In the genomic region with DNA sequence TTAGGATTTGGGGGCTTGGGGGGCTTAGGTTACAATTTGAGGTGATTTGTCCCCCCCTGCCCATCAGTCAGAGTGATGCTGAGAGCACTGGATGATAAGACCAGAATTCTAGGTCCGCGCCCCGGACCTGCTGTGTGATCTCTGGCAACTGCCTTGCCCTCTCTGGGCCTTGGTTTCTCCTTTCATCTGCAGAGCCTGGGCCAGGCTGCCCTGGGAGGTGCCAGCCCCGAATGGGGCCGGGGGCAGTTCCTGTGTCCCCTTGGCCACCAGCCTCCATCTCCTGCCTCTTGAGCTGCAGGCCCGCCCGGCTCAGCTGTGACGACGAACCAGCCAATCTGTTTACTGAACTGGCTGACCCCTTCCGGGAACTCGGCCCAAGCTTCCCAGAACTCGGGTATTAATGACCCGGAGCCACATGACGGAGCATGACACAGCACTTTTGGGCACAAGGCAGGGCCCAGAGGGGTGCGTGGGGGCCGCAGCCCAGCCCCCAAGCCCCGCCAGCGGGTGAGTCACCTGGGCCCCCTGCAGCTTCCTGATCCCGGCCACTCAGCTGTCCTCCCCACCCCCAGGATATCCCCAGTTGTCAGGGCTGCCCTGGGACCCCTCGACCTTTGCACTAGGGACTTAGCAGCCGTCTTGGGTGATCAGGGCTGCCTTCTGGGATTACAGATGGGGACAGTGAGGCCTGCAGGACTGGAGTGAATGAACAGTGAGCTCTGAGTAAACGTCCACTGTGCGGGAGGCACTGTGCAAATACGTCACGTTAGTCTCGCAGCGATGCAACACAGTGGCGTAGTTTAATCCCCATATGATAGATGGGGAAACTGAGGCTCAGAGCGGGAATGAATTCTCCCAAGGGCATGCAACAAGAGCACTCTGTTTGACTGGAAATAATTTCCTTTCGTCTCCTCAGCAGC, we compare ENCODE assay signal across 8 cellular contexts.
DNase-seq lines count a peak whose midpoint lies in the region; ATAC-seq and TF ChIP-seq lines count a peak whose summit lies in the region.

No MANE protein-coding gene starts in this region.

- peak overlapping the region; percentile 45 for H2AFZ ChIP-seq in osteoblast (ENCODE audit: low read length)

- peak; percentile 10 to 44 for ATAC-seq in activated naive CD4-positive, alpha-beta T cell treated with anti-CD3 and anti-CD28 coated beads, Interleukin-2, amount 50 U/mL, for 72 hours
- ATAC-seq in gastroesophageal sphincter (peak; percentile 89), GM18502 (IDR thresholded peaks at IDR 0.05; ENCODE audit: poor library complexity, unreplicated experiment) (no peak), GM19455 (IDR thresholded peaks at IDR 0.05; ENCODE audit: unreplicated experiment) (no peak), GM21381 (IDR thresholded peaks at IDR 0.05; ENCODE audit: unreplicated experiment) (no peak)

- no peaks in the 10 kb centered on the region for H3K36me3 Mint-ChIP-seq in activated naive CD4-positive, alpha-beta T cell treated with anti-CD3 and anti-CD28 coated beads, Interleukin-2, amount 50 U/mL, for 72 hours

- no peak for TF ChIP-seq POLR2A in gastroesophageal sphincter (IDR thresholded peaks at IDR 0.05)

- H4K20me1 ChIP-seq in osteoblast (ENCODE audit: insufficient read depth, low read length): no peaks in the 10 kb centered on the region

- no peak for TF ChIP-seq CTCF in gastroesophageal sphincter (IDR thresholded peaks at IDR 0.05)
- TF ChIP-seq CTCF in osteoblast (IDR thresholded peaks at IDR 0.05; ENCODE audit: extremely low read depth, low read depth, low read length): no peak

- H3K9me3 ChIP-seq in gastroesophageal sphincter (no peaks in the 10 kb centered on the region), osteoblast (ENCODE audit: low read depth, low read length) (no peaks in the 10 kb centered on the region)

- TF ChIP-seq EP300 in gastroesophageal sphincter (IDR thresholded peaks at IDR 0.05): peak; percentile 90

- no peaks in the 10 kb centered on the region for H3K79me2 ChIP-seq in osteoblast (ENCODE audit: insufficient read depth, low read length)

- H3K36me3 ChIP-seq in gastroesophageal sphincter (no peaks in the 10 kb centered on the region), osteoblast (ENCODE audit: insufficient read depth, low read length) (no peaks in the 10 kb centered on the region)

- 0% methylated on average over 1 of the region's 30 CpGs; no CpG with 5 or more reads in 1 of the 2 donors for WGBS in gastroesophageal sphincter (ENCODE audit: low coverage in 1 of 2), 2 donors

- H3K4me3 ChIP-seq in gastroesophageal sphincter (no peak overlapping the region), osteoblast (ENCODE audit: insufficient read depth, low read length) (peak overlapping the region; percentile 11)

- H3K4me1 ChIP-seq in gastroesophageal sphincter: peaks cover 3 to 50% (median 15%) of the 10 kb centered on the region in 3 donors
- H3K4me1 ChIP-seq in osteoblast (ENCODE audit: insufficient read depth, low read length): peaks cover 9% of the 10 kb centered on the region

- H3K27me3 ChIP-seq in gastroesophageal sphincter (no peaks in the 10 kb centered on the region), osteoblast (ENCODE audit: insufficient read depth, low read length) (no peaks in the 10 kb centered on the region)

- no peak overlapping the region for H3K4me2 ChIP-seq in osteoblast (ENCODE audit: insufficient read depth, low read length)

- H3K27ac ChIP-seq in gastroesophageal sphincter (peak overlapping the region; percentile 21 to 82 (median 78)), osteoblast (ENCODE audit: low read depth, low read length) (peak overlapping the region; percentile 91)

- H3K27ac Mint-ChIP-seq in activated naive CD4-positive, alpha-beta T cell treated with anti-CD3 and anti-CD28 coated beads, Interleukin-2, amount 50 U/mL, for 72 hours: no peak overlapping the region

- no peaks in the 10 kb centered on the region for H3K9me3 Mint-ChIP-seq in activated naive CD4-positive, alpha-beta T cell treated with anti-CD3 and anti-CD28 coated beads, Interleukin-2, amount 50 U/mL, for 72 hours

- no peak for DNase-seq in activated naive CD4-positive, alpha-beta T cell treated with anti-CD3 and anti-CD28 coated beads, Interleukin-2, amount 50 U/mL, for 72 hours (ENCODE audit: low spot score in 2 of 2)
- no peak for DNase-seq in activated naive CD4-positive, alpha-beta T cell treated with anti-CD3 and anti-CD28 coated beads, Interleukin-2, amount 50 U/mL, for 16 hours
- peak; percentile 47 for DNase-seq in activated CD4-positive, CD25-positive, alpha-beta regulatory T cell treated with anti-CD3 and anti-CD28 coated beads, Interleukin-2, amount 50 U/mL, for 72 hours
- DNase-seq in osteoblast (ENCODE audit: insufficient read length, low spot score, missing footprints): peak; percentile 97

Comparison
In these comparisons a context has a peak if more than half of its experiments do, and no peak if none do; other contexts are left out.
1. ATAC-seq: peak in activated naive CD4-positive, alpha-beta T cell treated with anti-CD3 and anti-CD28 coated beads, Interleukin-2, amount 50 U/mL, for 72 hours (2 of 2) and gastroesophageal sphincter (single experiment); none in GM18502 (single experiment), GM19455 (single experiment) and GM21381 (single experiment).
2. DNase-seq: peak in activated CD4-positive, CD25-positive, alpha-beta regulatory T cell treated with anti-CD3 and anti-CD28 coated beads, Interleukin-2, amount 50 U/mL, for 72 hours (single experiment) and osteoblast (single experiment); none in activated naive CD4-positive, alpha-beta T cell treated with anti-CD3 and anti-CD28 coated beads, Interleukin-2, amount 50 U/mL, for 72 hours (0 of 2) and activated naive CD4-positive, alpha-beta T cell treated with anti-CD3 and anti-CD28 coated beads, Interleukin-2, amount 50 U/mL, for 16 hours (single experiment).